Comparison of ENCODE assay signal across 9 cellular contexts in the genomic region with DNA sequence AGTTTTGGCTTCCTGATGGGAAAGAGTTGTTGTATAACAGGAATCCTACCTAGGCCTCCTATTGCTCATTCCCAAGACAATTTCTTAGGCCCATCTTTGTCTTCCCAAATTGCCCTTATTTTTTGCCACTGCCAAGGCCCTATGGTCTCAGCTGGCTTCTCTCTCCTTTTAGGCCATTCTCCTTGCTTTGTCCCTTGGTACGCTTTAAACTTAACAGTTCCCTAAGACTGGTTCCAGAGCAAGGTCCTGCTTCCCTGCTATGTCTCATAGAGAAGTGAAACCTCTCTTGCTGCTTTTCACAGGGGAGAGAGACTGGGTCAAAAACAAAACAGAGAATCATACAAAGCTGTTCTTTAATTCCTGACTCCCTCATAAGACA.
A peak's percentile ranks its signal among the peaks of the same experiment; 100 is the strongest.
DNase-seq lines count a peak whose midpoint lies in the region; ATAC-seq and TF ChIP-seq lines count a peak whose summit lies in the region.
"Had no signal": no experiment of that assay in that cellular context is flagged by ENCODE, and none has a peak within 500 bp of the region (broad histone marks: within the 10 kb centered on the region; RNA-seq: fewer than 3 reads in every experiment).

No MANE protein-coding gene starts in this region.

- H3K27ac ChIP-seq in VCaP, result peak overlapping the region; percentile 78
- peak overlapping the region; percentile 34 to 60 (median 49) for H3K27ac ChIP-seq in sigmoid colon
- H3K27ac ChIP-seq: 22Rv1 had no signal

- peaks cover 0 to 56% (median 53%) of the 10 kb centered on the region in 4 donors for H3K4me1 ChIP-seq in sigmoid colon

- no peak overlapping the region for H3K4me3 ChIP-seq in sigmoid colon

- intact Hi-C loops in sigmoid colon (cut with DNase I), result no loop called here

- peaks cover 0 to 2% (median 0%) of the 10 kb centered on the region in 4 donors for H3K9me3 ChIP-seq in sigmoid colon

- DNase-seq in DMS53 (lab: John Stamatoyannopoulos, UW) (peak; percentile 65), DMS53 treated with DMSO at 0.1 percent for 48 hours (lab: John Stamatoyannopoulos, UW; ENCODE audit: unreplicated experiment) (no peak), sigmoid colon (no peak), cerebellar cortex (ENCODE audit: low spot score) (no peak)
- no peak for DNase-seq in stimulated activated CD8-positive, alpha-beta memory T cell treated with anti-CD3 and anti-CD28 coated beads, Interleukin-4, amount 100 ng/mL, for 48 hours

- peak; percentile 60 for ATAC-seq in HG02623 (IDR thresholded peaks at IDR 0.05; ENCODE audit: unreplicated experiment)
- ATAC-seq in HG03565 (IDR thresholded peaks at IDR 0.05; ENCODE audit: unreplicated experiment), result no peak

- TF ChIP-seq CTCF in VCaP (conservative IDR thresholded peaks at IDR 0.05), result no peak
- no peak for TF ChIP-seq CTCF in sigmoid colon (IDR thresholded peaks at IDR 0.05)

- TF ChIP-seq EP300 in sigmoid colon (IDR thresholded peaks at IDR 0.05), result no peak

- H3K36me3 ChIP-seq in sigmoid colon, result no peaks in the 10 kb centered on the region

- H3K27me3 ChIP-seq in sigmoid colon, result no peaks in the 10 kb centered on the region

- TF ChIP-seq POLR2A in sigmoid colon (IDR thresholded peaks at IDR 0.05), result no peak

- WGBS in sigmoid colon, 2 donors, result 68 to 83% methylated on average over 1 of the region's 1 CpG
